ENCODE assay signal across 12 cellular contexts in genomic region chr3:116691041-116691440, GRCh38. TPM values are rescaled to one million over a fixed set of nuclear protein-coding genes. Genes with fewer than 3 reads are reported as not detected.
"Had no signal": no experiment of that assay in that cellular context is flagged by ENCODE, and none has a peak within 500 bp of the region (broad histone marks: within the 10 kb centered on the region; RNA-seq: fewer than 3 reads in every experiment).

No MANE protein-coding gene starts in this region.

- ATAC-seq: GM23338, HCT116 had no signal

- H3K9me3 ChIP-seq: HAP-1 had no signal

- FAIRE-seq: H1, H54 had no signal

- H3K4me1 ChIP-seq: HAP-1 had no signal

- H3K4me2 ChIP-seq: GM23338 had no signal

- H3K9ac ChIP-seq: GM23248 had no signal

- H3K27ac ChIP-seq: GM23248 had no signal

- H3K4me3 ChIP-seq: GM23248, GM23338, HAP-1 had no signal

- H2AFZ ChIP-seq: GM23248, GM23338 had no signal

- H3K36me3 ChIP-seq: HAP-1 had no signal

- DNase-seq: GM23248, GOT3, H7, H9, HCEC 1CT, HFFc6 had no signal

RNA-seq across cellular contexts. Expression of gene TUSC7, which starts 18.5 kb away (rescaled TPM):
- total RNA-seq: GM23248, GM23338, H1, H4, H7, H9, HFFc6 had no signal
- polyA plus RNA-seq: GM23338, H1 had no signal
